ENCODE assay signal across 22 cellular contexts in the genomic region with DNA sequence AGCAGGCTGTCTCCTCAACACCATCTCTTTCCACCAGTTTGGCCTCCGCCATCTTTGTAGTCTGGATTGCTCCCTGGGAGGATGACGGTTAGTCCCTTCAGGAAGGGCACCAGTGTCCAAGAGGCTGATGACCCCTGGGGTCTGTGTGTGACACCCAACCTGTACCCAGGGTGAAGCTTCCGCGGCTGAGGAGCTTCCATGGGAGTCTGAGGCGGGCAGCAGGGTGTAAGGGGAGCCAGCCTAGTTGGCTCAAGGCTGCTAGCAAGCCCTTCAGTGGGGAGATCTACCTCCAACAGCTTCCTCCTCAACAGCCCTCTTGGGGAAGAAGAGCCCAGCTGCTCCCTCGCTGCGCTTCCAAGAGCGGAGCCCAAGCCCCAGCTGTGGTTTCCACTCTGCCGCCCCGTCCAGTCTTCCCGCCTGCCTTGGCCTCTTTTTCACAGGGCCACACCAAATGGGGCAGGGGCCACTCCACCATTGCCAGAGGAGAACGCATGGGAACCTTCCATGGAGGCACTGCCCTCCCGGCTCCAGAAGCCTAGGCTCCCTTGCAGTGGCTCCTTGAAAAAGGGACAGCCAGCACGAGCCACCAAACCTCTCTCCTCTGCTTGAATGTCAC. TPM values are rescaled to one million over a fixed set of nuclear protein-coding genes. Genes with fewer than 3 reads are reported as not detected.
"Had no signal": no experiment of that assay in that cellular context is flagged by ENCODE, and none has a peak within 500 bp of the region (broad histone marks: within the 10 kb centered on the region; RNA-seq: fewer than 3 reads in every experiment).

No MANE protein-coding gene starts in this region.

- H3K27me3 ChIP-seq: brain microvascular endothelial cell, right lobe of liver, stomach, testis, upper lobe of right lung had no signal

- H3K9me3 Mint-ChIP-seq: activated naive CD4-positive, alpha-beta T cell treated with anti-CD3 and anti-CD28 coated beads for 36 hours; activated T-cell treated with anti-CD3 and anti-CD28 coated beads, Interleukin-2, amount 50 U/mL, for 4 hours; natural killer cell treated with Interleukin-12 subunit alpha and Interleukin-12 subunit beta and Interleukin-15 and Interleukin-18, amount 100 ng/mL, for 72 hours; T-helper 2 cell treated with Interferon-gamma antibody and Interleukin-4, amounts not matched to agents 5 μg/mL and 100 μg/mL, for 36 hours; WTC11 had no signal

- DNase-seq: activated CD4-positive, alpha-beta T cell treated with anti-CD3 and anti-CD28 coated beads for 4 hours; activated CD8-positive, alpha-beta memory T cell treated with anti-CD3 and anti-CD28 coated beads, Interleukin-2, amount 50 U/mL, for 4 hours; activated naive CD4-positive, alpha-beta T cell treated with anti-CD3 and anti-CD28 coated beads for 36 hours; activated T-cell treated with anti-CD3 and anti-CD28 coated beads, Interleukin-2, amount 50 U/mL, for 4 hours; brain microvascular endothelial cell; central memory CD4-positive, alpha-beta T cell; erythroblast; foreskin melanocyte; hypothalamus; islet precursor cell; left colon; lower lobe of right lung; right lobe of liver; small intestine; stimulated activated CD4-positive, alpha-beta T cell treated with anti-CD3 and anti-CD28 coated beads, Interleukin-4, amount 100 ng/mL, for 1 hour; stomach; testis; upper lobe of right lung had no signal

- H3K36me3 Mint-ChIP-seq: natural killer cell treated with Interleukin-12 subunit alpha and Interleukin-12 subunit beta and Interleukin-15 and Interleukin-18, amount 100 ng/mL, for 72 hours; WTC11 had no signal

- H3K27ac ChIP-seq: brain microvascular endothelial cell, lower lobe of right lung, right lobe of liver, stomach, testis, upper lobe of right lung had no signal

- ATAC-seq: activated T-cell treated with anti-CD3 and anti-CD28 coated beads, Interleukin-2, amount 50 U/mL, for 4 hours; left colon; lower lobe of right lung; natural killer cell treated with Interleukin-12 subunit alpha and Interleukin-12 subunit beta and Interleukin-15 and Interleukin-18, amount 100 ng/mL, for 72 hours; upper lobe of right lung; WTC11 had no signal

- H3K4me3 Mint-ChIP-seq: activated naive CD4-positive, alpha-beta T cell treated with anti-CD3 and anti-CD28 coated beads for 36 hours; activated T-cell treated with anti-CD3 and anti-CD28 coated beads, Interleukin-2, amount 50 U/mL, for 4 hours; natural killer cell treated with Interleukin-12 subunit alpha and Interleukin-12 subunit beta and Interleukin-15 and Interleukin-18, amount 100 ng/mL, for 72 hours; T-helper 2 cell treated with Interferon-gamma antibody and Interleukin-4, amounts not matched to agents 5 μg/mL and 100 μg/mL, for 36 hours; WTC11 had no signal

- H3K4me3 ChIP-seq: lower lobe of right lung, right lobe of liver, stomach, testis, upper lobe of right lung had no signal

- H3K27ac Mint-ChIP-seq: activated naive CD4-positive, alpha-beta T cell treated with anti-CD3 and anti-CD28 coated beads for 36 hours; natural killer cell treated with Interleukin-12 subunit alpha and Interleukin-12 subunit beta and Interleukin-15 and Interleukin-18, amount 100 ng/mL, for 72 hours; T-helper 2 cell treated with Interferon-gamma antibody and Interleukin-4, amounts not matched to agents 5 μg/mL and 100 μg/mL, for 36 hours; WTC11 had no signal

- H3K9me3 ChIP-seq: lower lobe of right lung, right lobe of liver, stomach, testis, upper lobe of right lung had no signal

RNA-seq across cellular contexts. Expression of a gene that starts 59.8 kb away (rescaled TPM):
- total RNA-seq: activated naive CD4-positive, alpha-beta T cell treated with anti-CD3 and anti-CD28 coated beads for 36 hours; activated T-cell treated with anti-CD3 and anti-CD28 coated beads, Interleukin-2, amount 50 U/mL, for 4 hours; left colon; lower lobe of right lung; natural killer cell treated with Interleukin-12 subunit alpha and Interleukin-12 subunit beta and Interleukin-15 and Interleukin-18, amount 100 ng/mL, for 72 hours; pulmonary artery endothelial cell; right lobe of liver; stomach; upper lobe of right lung; WTC11 had no signal
- polyA plus RNA-seq: small intestine, stomach had no signal
